8 cellular contexts compared by ENCODE assay signal in the genomic region with DNA sequence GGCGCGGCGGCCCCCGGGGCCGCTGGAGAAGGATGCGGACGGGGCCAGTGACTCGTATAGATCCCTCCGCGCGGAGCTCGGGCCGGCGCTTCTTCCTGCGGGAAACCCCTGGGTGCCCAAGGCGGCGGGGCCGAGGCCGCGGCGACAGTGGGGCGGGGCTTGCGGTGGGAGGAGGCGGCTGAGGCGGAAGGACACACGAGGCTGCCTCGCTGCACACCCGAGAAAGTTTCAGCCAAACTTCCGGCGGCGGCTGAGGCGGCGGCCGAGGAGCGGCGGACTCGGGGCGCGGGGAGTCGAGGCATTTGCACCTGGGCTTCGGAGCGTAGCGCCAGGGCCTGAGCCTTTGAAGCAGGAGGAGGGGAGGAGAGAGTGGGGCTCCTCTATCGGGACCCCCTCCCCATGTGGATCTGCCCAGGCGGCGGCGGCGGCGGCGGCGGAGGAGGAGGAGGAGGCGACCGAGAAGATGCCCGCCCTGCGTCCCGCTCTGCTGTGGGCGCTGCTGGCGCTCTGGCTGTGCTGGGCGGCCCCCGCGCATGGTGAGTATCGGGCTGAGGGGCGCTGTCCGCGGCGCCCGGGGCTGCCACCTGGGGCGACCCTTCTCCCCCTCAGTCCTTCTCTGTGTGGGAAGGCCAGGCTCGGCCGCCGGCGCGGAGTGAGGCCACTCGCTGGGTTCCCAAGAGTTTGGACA. TPM values are rescaled to one million over a fixed set of nuclear protein-coding genes. Genes with fewer than 3 reads are reported as not detected.
DNase-seq lines count a peak whose midpoint lies in the region; ATAC-seq and TF ChIP-seq lines count a peak whose summit lies in the region.
"Not testable (repeated sequence)": the region's sequence is repeated elsewhere in the genome, so short reads cannot be mapped to it uniquely, and the experiment has no call there.

A gene (plus strand): TSS at position 231 of the 688 bp plus-strand sequence.

- peak within 1 kb of the TSS in 2 of 3 donors; percentile 39 to 47 for H3K4me3 ChIP-seq in liver (ENCODE audit: low read depth in 1 of 3, low read length in 3 of 3)
- peak within 1 kb of the TSS; percentile 64 for H3K4me3 ChIP-seq in skeletal muscle cell (ENCODE audit: low read depth, low read length)
- peak within 1 kb of the TSS in 4 of 5 donors; percentile 47 to 73 (median 62) for H3K4me3 ChIP-seq in subcutaneous abdominal adipose tissue (ENCODE audit: low read depth in 1 of 5, low read length in 5 of 5)

- ATAC-seq in T-cell (replicated peaks in 1 of 4) = peak; percentile 78 to 89 (median 86)
- ATAC-seq in effector memory CD8-positive, alpha-beta T cell (replicated peaks) = peak; percentile 87

- not testable (repeated sequence) for H3K27me3 ChIP-seq in liver (ENCODE audit: control insufficient read depth in 4 of 4, insufficient read depth in 4 of 4, low read length in 3 of 4); subcutaneous abdominal adipose tissue (ENCODE audit: control insufficient read depth in 5 of 5, insufficient read depth in 4 of 5, low read length in 5 of 5)

- not testable (repeated sequence) for H3K9me3 ChIP-seq in KOPT-K1 (ENCODE audit: insufficient read depth, low read length, poor library complexity, severe bottlenecking); liver (ENCODE audit: control insufficient read depth in 4 of 4, low read length in 3 of 4); subcutaneous abdominal adipose tissue (ENCODE audit: control insufficient read depth in 5 of 5, low read length in 5 of 5)

- TF ChIP-seq CTCF in liver (IDR thresholded peaks at IDR 0.05; ENCODE audit: low read depth, low read length, missing input control) = not testable (repeated sequence)

- not testable (repeated sequence) for TF ChIP-seq RAD21 in liver (IDR thresholded peaks at IDR 0.05)

- H3K36me3 ChIP-seq in KOPT-K1 (ENCODE audit: insufficient read depth, low read length); liver (ENCODE audit: control insufficient read depth in 4 of 4, insufficient read depth in 3 of 4, low read depth in 1 of 4, low read length in 3 of 4); subcutaneous abdominal adipose tissue (ENCODE audit: control insufficient read depth in 5 of 5, insufficient read depth in 5 of 5, low read length in 5 of 5): not testable (repeated sequence)

- H3K4me3 Mint-ChIP-seq in T-cell = peak within 1 kb of the TSS; percentile 55 to 70 (median 65)
- H3K4me3 Mint-ChIP-seq in effector memory CD8-positive, alpha-beta T cell = peak within 1 kb of the TSS; percentile 59 to 63

- H3K4me1 Mint-ChIP-seq in T-cell; effector memory CD8-positive, alpha-beta T cell (ENCODE audit: low read depth in 2 of 2): not testable (repeated sequence)

- under 1% methylated on average over 46 of the region's 74 CpGs for WGBS in liver

- not testable (repeated sequence) for H3K9me3 Mint-ChIP-seq in T-cell; effector memory CD8-positive, alpha-beta T cell

- H3K27ac ChIP-seq in KOPT-K1 (ENCODE audit: low read depth, low read length, poor library complexity, severe bottlenecking) = peak within 1 kb of the TSS; percentile 40
- H3K27ac ChIP-seq in liver (ENCODE audit: low read depth in 1 of 2, low read length in 2 of 2) = peak within 1 kb of the TSS in 1 of 2 donors; percentile 46
- H3K27ac ChIP-seq in subcutaneous abdominal adipose tissue (ENCODE audit: low read depth, low read length) = peak within 1 kb of the TSS; percentile 54

- CTCF ChIA-PET in T-cell (lab: Charles Lee) = not testable (repeated sequence)

- POLR2A ChIA-PET in T-cell (lab: Charles Lee) = not testable (repeated sequence)

- not testable (repeated sequence) for H3K36me3 Mint-ChIP-seq in T-cell; effector memory CD8-positive, alpha-beta T cell (ENCODE audit: insufficient read depth)

- not testable (repeated sequence) for H3K4me1 ChIP-seq in liver (ENCODE audit: control insufficient read depth in 4 of 4, insufficient read depth in 4 of 4, low read length in 3 of 4); subcutaneous abdominal adipose tissue (ENCODE audit: control insufficient read depth in 5 of 5, insufficient read depth in 5 of 5, low read length in 5 of 5)

- H3K9ac ChIP-seq in liver (ENCODE audit: low read depth in 1 of 2, low read length in 2 of 2) = not testable (repeated sequence)
- peak within 1 kb of the TSS in 2 of 5 donors; percentile 63 to 80 for H3K9ac ChIP-seq in subcutaneous abdominal adipose tissue (ENCODE audit: low read length in 5 of 5)

- DNase-seq in DMS53 (lab: John Stamatoyannopoulos, UW) (peak; percentile 51), T-cell (peak in 33 of 34 experiments; percentile 0 to 82 (median 73)), skeletal muscle cell (ENCODE audit: low read depth) (peak; percentile 71)
- DNase-seq in activated T-helper 1 cell treated with anti-CD3 and anti-CD28 coated beads, Interleukin-2, amount 50 U/mL, for 16 hours (ENCODE audit: low read depth in 1 of 2, low spot score in 1 of 2) = peak; percentile 55 to 61
- peak; percentile 54 to 81 (median 59) for DNase-seq in effector memory CD8-positive, alpha-beta T cell

- H3K27me3 Mint-ChIP-seq in T-cell; effector memory CD8-positive, alpha-beta T cell: not testable (repeated sequence)

- not testable (repeated sequence) for H3K27ac Mint-ChIP-seq in T-cell
- peak within 1 kb of the TSS in 1 of 2 donors; percentile 17 for H3K27ac Mint-ChIP-seq in effector memory CD8-positive, alpha-beta T cell

RNA-seq across cellular contexts. Expression of the gene that starts here (rescaled TPM):
- 10 to 100 TPM; 31.4 to 66.5 (median 41.2) TPM for total RNA-seq in T-cell
- total RNA-seq in liver = 10 to 100 TPM in 1 of 2 donors, 1 to 10 TPM in 1; 7.2 to 31.3 TPM
- 1 to 10 TPM; 2.5 to 3.3 TPM for polyA plus RNA-seq in liver
